Comparison of ENCODE assay signal across 8 cellular contexts in genomic region chr3:126357299-126358037, GRCh38. TPM values are rescaled to one million over a fixed set of nuclear protein-coding genes. Genes with fewer than 3 reads are reported as not detected.
A peak's percentile ranks its signal among the peaks of the same experiment; 100 is the strongest.
DNase-seq lines count a peak whose midpoint lies in the region; FAIRE-seq and TF ChIP-seq lines count a peak whose summit lies in the region.

Gene KLF15, minus strand, starts transcription at chr3:126357408. Its CDS starts 4,486 bp downstream, at chr3:126352922.

- H3K4me2 ChIP-seq in astrocyte (ENCODE audit: low read length): peak within 1 kb of the TSS; percentile 95

- H3K4me1 Mint-ChIP-seq in astrocyte (ENCODE audit: low read depth, unreplicated experiment): peaks cover 3% of the 10 kb centered on the region

- H3K9ac ChIP-seq in astrocyte (ENCODE audit: low read length) (peak within 1 kb of the TSS; percentile 43), rectal smooth muscle tissue (ENCODE audit: low read length) (peak within 1 kb of the TSS; percentile 76)

- no peaks in the 10 kb centered on the region for H3K9me3 ChIP-seq in astrocyte (ENCODE audit: insufficient read depth, low read depth, low read length)

- no peak for FAIRE-seq in astrocyte (lab: Jason Lieb, UNC)
- peak; percentile 97 for FAIRE-seq in urothelium cell line (lab: Jason Lieb, UNC)

- H3K36me3 ChIP-seq in astrocyte (ENCODE audit: insufficient read depth, low read length) (no peaks in the 10 kb centered on the region), rectal smooth muscle tissue (ENCODE audit: control insufficient read depth, insufficient read depth, low read length) (no peaks in the 10 kb centered on the region)

- H4K20me1 ChIP-seq in astrocyte (ENCODE audit: insufficient read depth, low read length): no peaks in the 10 kb centered on the region

- H3K36me3 Mint-ChIP-seq in astrocyte (ENCODE audit: low read depth, unreplicated experiment): no peaks in the 10 kb centered on the region

- H3K4me1 ChIP-seq in astrocyte (ENCODE audit: insufficient read depth, low read length) (peaks cover 21% of the 10 kb centered on the region), rectal smooth muscle tissue (ENCODE audit: control insufficient read depth, insufficient read depth, low read length) (peaks cover 6% of the 10 kb centered on the region)

- TF ChIP-seq CTCF in HFF-Myc (IDR thresholded peaks at IDR 0.05; ENCODE audit: low read depth, low read length, missing control alignments) (no peak), NB4 (IDR thresholded peaks at IDR 0.05; ENCODE audit: low read depth, low read length) (no peak), astrocyte (IDR thresholded peaks at IDR 0.05; ENCODE audit: insufficient read depth, low read depth, low read length) (no peak)

- H3K27me3 Mint-ChIP-seq in astrocyte (ENCODE audit: low read depth, unreplicated experiment): peaks cover 54% of the 10 kb centered on the region

- H3K4me3 ChIP-seq in HFF-Myc (replicated peaks; ENCODE audit: low read depth, low read length) (peak within 1 kb of the TSS; percentile 48), NB4 (ENCODE audit: low read depth, low read length) (peak within 1 kb of the TSS; percentile 53), astrocyte (ENCODE audit: insufficient read depth, low read depth, low read length) (peak within 1 kb of the TSS; percentile 56), rectal smooth muscle tissue (ENCODE audit: low read length) (peak within 1 kb of the TSS; percentile 81)

- TF ChIP-seq POLR2A in NB4 (IDR thresholded peaks at IDR 0.05; ENCODE audit: extremely low read depth, insufficient read length): no peak

- H3K4me3 Mint-ChIP-seq in astrocyte (ENCODE audit: unreplicated experiment): peak within 1 kb of the TSS; percentile 84

- H2AFZ ChIP-seq in astrocyte (ENCODE audit: low read depth, low read length): peak within 1 kb of the TSS; percentile 83

- no peak within 1 kb of the TSS for H3K27ac ChIP-seq in astrocyte (ENCODE audit: low read depth, low read length)
- peak within 1 kb of the TSS; percentile 88 for H3K27ac ChIP-seq in rectal smooth muscle tissue (ENCODE audit: low read depth, low read length)

- H3K79me2 ChIP-seq in astrocyte (ENCODE audit: insufficient read depth, low read length): no peaks in the 10 kb centered on the region

- H3K9me3 Mint-ChIP-seq in astrocyte (ENCODE audit: unreplicated experiment): no peaks in the 10 kb centered on the region

- H3K27ac Mint-ChIP-seq in astrocyte (ENCODE audit: unreplicated experiment): peak within 1 kb of the TSS; percentile 70

- DNase-seq in GM04504 (ENCODE audit: low read depth): peak; percentile 50
- DNase-seq in HFF-Myc (ENCODE audit: extremely low read depth, low read depth): no peak
- DNase-seq in NB4 (ENCODE audit: low read depth): peak; percentile 85
- peak; percentile 61 for DNase-seq in T1000 (lab: John Stamatoyannopoulos, UW)
- peak; percentile 47 for DNase-seq in astrocyte (ENCODE audit: low read depth)
- peak; percentile 96 for DNase-seq in hepatic stellate cell (ENCODE audit: low spot score)
- peak; percentile 99 for DNase-seq in urothelium cell line (ENCODE audit: low spot score)

- H3K27me3 ChIP-seq in astrocyte (ENCODE audit: insufficient read depth, low read length) (peaks cover 27% of the 10 kb centered on the region), rectal smooth muscle tissue (ENCODE audit: control insufficient read depth, insufficient read depth, low read length) (peaks cover 5% of the 10 kb centered on the region)

RNA-seq across cellular contexts. Expression of gene KLF15, which starts in this region (rescaled TPM):
- 0.29 and 0.34 TPM in 2 replicates for total RNA-seq in astrocyte

Comparison
In these comparisons a context has a peak if more than half of its experiments do, and no peak if none do; other contexts are left out.
1. Peak in DNase-seq, H3K4me3 ChIP-seq, H3K9ac ChIP-seq and H3K4me2 ChIP-seq in astrocyte; RNA of the gene not detected or under 1 TPM.